1 cellular context compared by ENCODE assay signal in the genomic region with DNA sequence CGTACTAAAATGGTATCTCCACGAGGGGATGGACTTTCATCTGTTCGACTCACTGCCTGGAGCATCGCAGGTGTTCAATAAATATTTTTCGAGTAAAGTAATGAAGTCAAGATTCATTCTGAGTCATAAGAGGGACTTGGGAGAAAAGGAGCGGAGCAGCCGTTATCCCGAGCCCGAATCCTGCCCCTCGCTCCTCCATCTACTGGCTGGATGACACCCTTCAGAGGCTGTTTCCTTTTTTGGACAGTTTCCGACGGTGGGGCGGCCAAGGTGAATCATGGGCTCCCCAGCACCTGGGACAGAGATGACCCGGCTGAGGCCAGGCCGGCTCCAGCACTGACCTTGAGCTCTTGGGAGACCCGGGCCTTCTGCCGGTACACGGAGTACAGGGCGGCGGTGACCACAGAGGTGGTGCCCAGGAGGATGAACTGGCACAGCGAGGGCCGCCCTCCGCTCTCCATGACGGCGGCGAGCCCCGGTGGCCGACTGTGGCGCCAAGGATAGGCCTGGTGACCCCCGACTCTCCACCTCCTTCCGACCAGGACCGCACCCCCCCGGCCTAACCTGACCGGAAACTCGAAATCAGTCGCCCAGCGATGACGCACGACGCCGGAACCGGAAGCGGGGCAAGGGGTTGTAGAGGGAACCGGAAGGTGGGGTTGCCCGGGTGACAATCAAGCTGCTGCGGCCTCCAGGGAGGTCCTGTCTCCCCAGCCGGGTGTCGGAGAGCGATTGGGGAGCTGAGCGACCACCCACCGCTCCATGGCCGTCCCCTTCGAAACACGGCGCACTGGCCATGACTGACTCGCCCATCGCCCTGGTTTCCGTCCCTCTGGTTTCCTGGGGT.
TF ChIP-seq lines count a peak whose summit lies in the region.

A gene with protein sequence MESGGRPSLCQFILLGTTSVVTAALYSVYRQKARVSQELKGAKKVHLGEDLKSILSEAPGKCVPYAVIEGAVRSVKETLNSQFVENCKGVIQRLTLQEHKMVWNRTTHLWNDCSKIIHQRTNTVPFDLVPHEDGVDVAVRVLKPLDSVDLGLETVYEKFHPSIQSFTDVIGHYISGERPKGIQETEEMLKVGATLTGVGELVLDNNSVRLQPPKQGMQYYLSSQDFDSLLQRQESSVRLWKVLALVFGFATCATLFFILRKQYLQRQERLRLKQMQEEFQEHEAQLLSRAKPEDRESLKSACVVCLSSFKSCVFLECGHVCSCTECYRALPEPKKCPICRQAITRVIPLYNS (minus strand): TSS at position 588 of the 847 bp plus-strand sequence. CDS start 127 bp downstream, at position 461.

TF ChIP-seq in H1, 55 proteins besides CTCF, POLR2A, EP300 and RAD21 (continued from another document):
- TF ChIP-seq ATF3 (IDR thresholded peaks at IDR 0.05; ENCODE audit: insufficient read depth, low read depth, low read length) = peak; percentile 62; the same call in 1 of the 2 replicates
- peak; percentile 93 for TF ChIP-seq ASH2L (IDR thresholded peaks at IDR 0.05; ENCODE audit: low read length)
- TF ChIP-seq MAX (IDR thresholded peaks at IDR 0.05) = peak; percentile 62
